In the genomic region with DNA sequence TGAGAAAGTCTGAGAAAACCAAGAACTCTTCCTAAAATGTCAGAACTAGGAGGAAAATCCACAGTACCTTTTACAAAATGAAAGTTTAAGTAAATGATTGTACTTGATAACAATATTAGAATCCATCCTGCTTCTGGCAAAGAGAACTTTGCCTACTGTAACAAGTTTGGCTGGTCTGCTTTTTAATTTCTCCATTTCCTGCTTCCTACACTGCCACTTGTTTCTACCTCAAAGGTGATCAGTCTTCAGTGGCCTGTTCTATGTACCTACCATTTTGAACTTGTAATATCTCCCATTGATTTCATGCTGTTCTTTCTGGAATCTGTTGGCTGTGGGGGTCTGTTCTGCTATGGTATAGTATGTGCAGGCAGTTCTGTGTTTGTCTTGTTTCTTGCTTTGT, we compare ENCODE assay signal across 28 cellular contexts. TPM values are rescaled to one million over a fixed set of nuclear protein-coding genes. Genes with fewer than 3 reads are reported as not detected.
A peak's percentile ranks its signal among the peaks of the same experiment; 100 is the strongest.
DNase-seq lines count a peak whose midpoint lies in the region; ATAC-seq, FAIRE-seq and TF ChIP-seq lines count a peak whose summit lies in the region.
"Had no signal": no experiment of that assay in that cellular context is flagged by ENCODE, and none has a peak within 500 bp of the region (broad histone marks: within the 10 kb centered on the region; RNA-seq: fewer than 3 reads in every experiment).

No MANE protein-coding gene starts in this region.

- H4K20me1 ChIP-seq in HCT116 (ENCODE audit: insufficient read depth), result no peaks in the 10 kb centered on the region
- H4K20me1 ChIP-seq in HepG2 (ENCODE audit: insufficient read depth, low read length), result no peaks in the 10 kb centered on the region

- H3K27ac Mint-ChIP-seq in dendritic cell treated with granulocyte-macrophage colony-stimulating factor and Interleukin-4, amounts not matched to agents 40 ng/mL and 50 ng/mL, for 4 days, result peak overlapping the region; percentile 51
- H3K27ac Mint-ChIP-seq in nephron progenitor cell, result peak overlapping the region; percentile 63
- H3K27ac Mint-ChIP-seq: CD8-positive, alpha-beta memory T cell; T-cell had no signal

- in situ Hi-C loops in HepG2 (cut with HindIII; ENCODE audit: extremely low pct_ligation_motif_present, low pct_unique_long_range_greater_than_20kb), result no loop called here

- no peak for TF ChIP-seq POLR2A in HCT116 (IDR thresholded peaks at IDR 0.05; ENCODE audit: borderline replicate concordance, extremely low read depth, insufficient read depth, insufficient read length)
- no peak for TF ChIP-seq POLR2A in HepG2 (IDR thresholded peaks at IDR 0.05; ENCODE audit: insufficient read depth in 1 of 2, low read depth in 2 of 2, low read length in 2 of 2)

- intact Hi-C loops in HCT116 (cut with micrococcal nuclease) (loop anchor here (2.0 kb wide), 1 partner anchor 289 kb away; no protein-coding TSS in a partner anchor), HepG2 (cut with micrococcal nuclease; ENCODE audit: unreplicated experiment) (no loop called here)
- intact Hi-C loops in dendritic cell treated with granulocyte-macrophage colony-stimulating factor and Interleukin-4, amounts not matched to agents 40 ng/mL and 50 ng/mL, for 4 days (cut with micrococcal nuclease), result no loop called here

- H3K4me1 Mint-ChIP-seq in dendritic cell treated with granulocyte-macrophage colony-stimulating factor and Interleukin-4, amounts not matched to agents 40 ng/mL and 50 ng/mL, for 4 days (ENCODE audit: low read depth), result peaks cover 17% of the 10 kb centered on the region
- no peaks in the 10 kb centered on the region for H3K4me1 Mint-ChIP-seq in nephron progenitor cell
- H3K4me1 Mint-ChIP-seq: CD8-positive, alpha-beta memory T cell; T-cell had no signal

- peaks cover 3% of the 10 kb centered on the region for H3K27me3 Mint-ChIP-seq in dendritic cell treated with granulocyte-macrophage colony-stimulating factor and Interleukin-4, amounts not matched to agents 40 ng/mL and 50 ng/mL, for 4 days
- H3K27me3 Mint-ChIP-seq in nephron progenitor cell (ENCODE audit: low read depth, poor library complexity), result peaks cover 17% of the 10 kb centered on the region

- no peaks in the 10 kb centered on the region for H3K36me3 ChIP-seq in HCT116 (ENCODE audit: control insufficient read depth in 1 of 2, insufficient read depth in 2 of 2, low read length in 2 of 2)
- H3K36me3 ChIP-seq in HepG2 (replicated peaks in 1 of 2; ENCODE audit: control insufficient read depth in 1 of 2, insufficient read depth in 2 of 2, low read length in 2 of 2), result no peaks in the 10 kb centered on the region
- H3K36me3 ChIP-seq: BE2C, HAP-1 had no signal

- BruUV-seq in HCT116 (replicated peaks; lab: Mats Ljungman, UMichigan) (no TSS peak), HepG2 (replicated peaks; lab: Mats Ljungman, UMichigan) (no TSS peak)

- TF ChIP-seq CTCF in HCT116 (IDR thresholded peaks at IDR 0.05 in 2 of 3, conservative IDR thresholded peaks at IDR 0.05 in 1 of 3; ENCODE audit: borderline replicate concordance in 1 of 3, insufficient read depth in 1 of 3, low read depth in 2 of 3, low read length in 2 of 3) (no peak), nephron progenitor cell (IDR thresholded peaks at IDR 0.05) (no peak), HepG2 (CRISPR knock-in tag; IDR thresholded peaks at IDR 0.05) (no peak), GM20000 (IDR thresholded peaks at IDR 0.05; ENCODE audit: extremely low read depth, missing control alignments) (no peak)

- ATAC-seq in HCT116 (no peak), HepG2 (no peak), HG03095 (IDR thresholded peaks at IDR 0.05; ENCODE audit: unreplicated experiment) (no peak)
- ATAC-seq: T-cell had no signal

- FAIRE-seq in HepG2 (lab: Jason Lieb, UNC), result no peak
- FAIRE-seq: GM12891 had no signal

- H3K4me3 ChIP-seq in HCT116 (replicated peaks in 1 of 2; ENCODE audit: low read depth in 1 of 2, low read length in 2 of 2) (no peak overlapping the region), HepG2 (replicated peaks in 1 of 3; ENCODE audit: insufficient read depth in 1 of 3, low read depth in 2 of 3, low read length in 3 of 3) (no peak overlapping the region)
- H3K4me3 ChIP-seq: HAP-1 had no signal

- DNase-seq in HCT116 (ENCODE audit: low read depth, low spot score) (no peak), nephron progenitor cell (no peak), dedifferentiated amniotic fluid mesenchymal stem cell (ENCODE audit: extremely low spot score) (no peak), HepG2 (ENCODE audit: low spot score) (no peak), GM20000 (ENCODE audit: low spot score) (no peak)
- DNase-seq: ACHN; BE2C; CD8-positive, alpha-beta memory T cell; DMS79 treated with DMSO at 0.1 percent for 48 hours; GF-D8; GOT3; Karpas-422; MV-4-11; NCI-H1105; NCI-H1436 treated with DMSO at 0.1 percent for 48 hours; NCI-H1930; NCI-H2107; NCI-H446; NCI-H524 treated with DMSO at 0.1 percent for 48 hours; NCI-H774; SHP77; T-cell had no signal

- H3K4me2 ChIP-seq in HCT116 (ENCODE audit: low read length) (no peak overlapping the region), HepG2 (ENCODE audit: low read depth, low read length) (no peak overlapping the region)

- H3K4me1 ChIP-seq in HCT116 (ENCODE audit: control insufficient read depth in 1 of 2, insufficient read depth in 2 of 2, low read length in 2 of 2), result peaks cover 0 to 1% of the 10 kb centered on the region in 2 experiments; a peak in 2 of 4 replicates
- peaks cover 2% of the 10 kb centered on the region for H3K4me1 ChIP-seq in HepG2 (ENCODE audit: insufficient read depth, low read length)
- H3K4me1 ChIP-seq: BE2C, HAP-1 had no signal

- POLR2A ChIA-PET in HCT116 (lab: Charles Lee) (no interaction called here), HepG2 (lab: Yijun Ruan, JAX) (no interaction called here)

- H3K79me2 ChIP-seq in HCT116 (ENCODE audit: insufficient read depth, low read length) (no peaks in the 10 kb centered on the region), HepG2 (ENCODE audit: insufficient read depth, low read length) (no peaks in the 10 kb centered on the region)

- H3K27me3 ChIP-seq in HCT116 (ENCODE audit: insufficient read depth, low read length), result no peaks in the 10 kb centered on the region
- H3K27me3 ChIP-seq in HepG2 (ENCODE audit: control insufficient read depth in 1 of 2, insufficient read depth in 2 of 2, low read length in 2 of 2), result no peaks in the 10 kb centered on the region

- H3K4me3 Mint-ChIP-seq in dendritic cell treated with granulocyte-macrophage colony-stimulating factor and Interleukin-4, amounts not matched to agents 40 ng/mL and 50 ng/mL, for 4 days, result no peak overlapping the region
- H3K4me3 Mint-ChIP-seq in nephron progenitor cell, result no peak overlapping the region
- H3K4me3 Mint-ChIP-seq: CD8-positive, alpha-beta memory T cell; T-cell had no signal

- H3K36me3 Mint-ChIP-seq in dendritic cell treated with granulocyte-macrophage colony-stimulating factor and Interleukin-4, amounts not matched to agents 40 ng/mL and 50 ng/mL, for 4 days (ENCODE audit: low read depth), result no peaks in the 10 kb centered on the region
- no peaks in the 10 kb centered on the region for H3K36me3 Mint-ChIP-seq in nephron progenitor cell (ENCODE audit: low read depth)
- H3K36me3 Mint-ChIP-seq: CD14-positive monocyte; CD8-positive, alpha-beta memory T cell; T-cell had no signal

- no peaks in the 10 kb centered on the region for H3K9me2 ChIP-seq in HCT116 (ENCODE audit: insufficient read depth)

- H3K27ac ChIP-seq in HCT116 (ENCODE audit: low read depth, low read length), result no peak overlapping the region
- no peak overlapping the region for H3K27ac ChIP-seq in HepG2 (ENCODE audit: extremely low read length, insufficient read depth, low read length)
- H3K27ac ChIP-seq: RWPE1 had no signal

- H3K9me3 ChIP-seq in HCT116 (ENCODE audit: control insufficient read depth in 1 of 2, insufficient read depth in 1 of 2, low read depth in 1 of 2, low read length in 2 of 2), result no peaks in the 10 kb centered on the region
- no peaks in the 10 kb centered on the region for H3K9me3 ChIP-seq in HepG2 (ENCODE audit: low read length)
- H3K9me3 ChIP-seq: BE2C, HAP-1 had no signal

- peak overlapping the region; percentile 2 for H2AFZ ChIP-seq in HCT116 (ENCODE audit: low read depth, low read length, poor library complexity, severe bottlenecking)
- no peak overlapping the region for H2AFZ ChIP-seq in HepG2 (ENCODE audit: low read length)

- RAD21 ChIA-PET in HCT116 (lab: Charles Lee; ENCODE audit: low non-redundant PET in 1 of 2, low total read pairs in 2 of 2, uncharacterized antibody in 2 of 2, unreplicated experiment in 2 of 2), result no interaction called here

- H3K9me3 Mint-ChIP-seq in dendritic cell treated with granulocyte-macrophage colony-stimulating factor and Interleukin-4, amounts not matched to agents 40 ng/mL and 50 ng/mL, for 4 days, result peaks cover 13% of the 10 kb centered on the region
- peaks cover 14% of the 10 kb centered on the region for H3K9me3 Mint-ChIP-seq in nephron progenitor cell

- no peak for TF ChIP-seq RAD21 in HCT116 (IDR thresholded peaks at IDR 0.05; ENCODE audit: low read depth)
- no peak for TF ChIP-seq RAD21 in HepG2 (CRISPR knock-in tag; IDR thresholded peaks at IDR 0.05)

- CTCF ChIA-PET in HCT116 (lab: Charles Lee), result no interaction called here
- CTCF ChIA-PET in HepG2 (lab: Yijun Ruan, JAX; ENCODE audit: low intra/inter-chr PET ratio, low total read pairs), result no interaction called here

- H3K9ac ChIP-seq in HCT116 (ENCODE audit: low read length) (no peak overlapping the region), HepG2 (ENCODE audit: insufficient read depth, low read depth, low read length) (no peak overlapping the region)

- TF ChIP-seq EP300 in HepG2 (IDR thresholded peaks at IDR 0.05; ENCODE audit: low read depth in 2 of 2, low read length in 2 of 2), result no peak
- no peak for TF ChIP-seq EP300 in HepG2 (CRISPR knock-in tag; IDR thresholded peaks at IDR 0.05; ENCODE audit: borderline replicate concordance)

RNA-seq across cellular contexts. Expression of a gene that starts 32.9 kb away (rescaled TPM):
- total RNA-seq in HCT116 (2021; ENCODE audit: unreplicated experiment), result 135 TPM
- polyA plus RNA-seq in HCT116 (2012), result 32.2 and 45.0 TPM in 2 replicates
- 199 and 286 TPM in 2 replicates for total RNA-seq in HepG2 (2016; rRNA removed; fragmentation: Illumina TruSeq; extraction: Trizol)
- total RNA-seq in HepG2 (2016; cell fraction: cytosol; rRNA removed; fragmentation: Illumina TruSeq; extraction: Trizol; ENCODE audit: low read depth), result 24.4 and 27.4 TPM in 2 replicates
- total RNA-seq in HepG2 (2016; cell fraction: insoluble cytoplasmic fraction; rRNA removed; fragmentation: Illumina TruSeq; extraction: Trizol), result 185 and 316 TPM in 2 replicates
- total RNA-seq in HepG2 (2016; cell fraction: membrane; rRNA removed; fragmentation: Illumina TruSeq; extraction: Trizol), result 84.0 and 101 TPM in 2 replicates
- total RNA-seq in HepG2 (2016; cell fraction: nucleus; rRNA removed; fragmentation: Illumina TruSeq; extraction: Trizol), result 80.2 and 86.7 TPM in 2 replicates
- 30.6 and 38.4 TPM in 2 replicates for polyA plus RNA-seq in HepG2 (2011; rRNA removed)
- polyA plus RNA-seq in HepG2 (2011; cell fraction: cytosol; rRNA removed), result 13.6 and 23.2 TPM in 2 replicates
- polyA plus RNA-seq in HepG2 (2011; cell fraction: nucleus; rRNA removed), result 7.4 and 12.5 TPM in 2 replicates
- 60.2 and 71.6 TPM in 2 replicates for polyA plus RNA-seq in HepG2 (2012)
- 19.1 TPM in 2 replicates for polyA plus RNA-seq in HepG2 (2016; cell fraction: cytosol; fragmentation: Illumina TruSeq; extraction: Trizol; ENCODE audit: low read depth)
- polyA plus RNA-seq in HepG2 (2016; cell fraction: insoluble cytoplasmic fraction; fragmentation: Illumina TruSeq; extraction: Trizol; ENCODE audit: low read depth), result 177 and 188 TPM in 2 replicates
- 37.6 and 44.7 TPM in 2 replicates for polyA plus RNA-seq in HepG2 (2016; cell fraction: membrane; fragmentation: Illumina TruSeq; extraction: Trizol; ENCODE audit: low read depth)
- 56.1 and 58.9 TPM in 2 replicates for polyA plus RNA-seq in HepG2 (2016; cell fraction: nucleus; fragmentation: Illumina TruSeq; extraction: Trizol; ENCODE audit: insufficient read depth, low read depth)
- polyA minus RNA-seq in HepG2 (2011; rRNA and poly(A)+ RNA removed; ENCODE audit: low replicate concordance), result 14.8 and 29.3 TPM in 2 replicates
- polyA minus RNA-seq in HepG2 (2011; cell fraction: cytosol; rRNA and poly(A)+ RNA removed), result 31.0 and 34.3 TPM in 2 replicates
- 77.0 and 95.7 TPM in 2 replicates for polyA minus RNA-seq in HepG2 (2011; cell fraction: nucleus; rRNA and poly(A)+ RNA removed)
